In the genomic region with DNA sequence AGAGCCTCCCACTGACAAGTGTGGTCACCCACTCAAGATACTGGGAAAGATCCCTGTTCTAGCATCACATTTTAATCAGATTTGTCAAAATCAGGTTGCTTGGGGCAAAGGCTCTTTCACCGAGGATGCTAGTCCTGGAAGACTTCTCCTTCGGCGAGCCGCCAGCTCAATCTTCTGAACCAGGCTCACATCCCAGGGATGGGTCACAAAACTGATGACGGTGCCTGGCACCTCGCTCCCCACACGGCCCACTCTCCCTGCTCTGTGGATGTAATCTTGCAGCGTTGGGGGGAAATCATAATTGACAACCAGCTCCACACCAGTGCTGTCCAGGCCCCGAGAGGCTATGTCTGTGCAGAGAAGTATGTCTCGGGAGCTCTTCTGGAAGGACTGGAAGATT, we compare ENCODE assay signal across 11 cellular contexts. TPM values are rescaled to one million over a fixed set of nuclear protein-coding genes. Genes with fewer than 3 reads are reported as not detected.
A peak's percentile ranks its signal among the peaks of the same experiment; 100 is the strongest.
DNase-seq lines count a peak whose midpoint lies in the region; ATAC-seq, FAIRE-seq and TF ChIP-seq lines count a peak whose summit lies in the region.
"Had no signal": no experiment of that assay in that cellular context is flagged by ENCODE, and none has a peak within 500 bp of the region (broad histone marks: within the 10 kb centered on the region; RNA-seq: fewer than 3 reads in every experiment).

No MANE protein-coding gene starts in this region.

- H3K79me2 ChIP-seq in DND-41 (ENCODE audit: insufficient read depth, low read length) (peaks cover 36% of the 10 kb centered on the region), OCI-LY1 (ENCODE audit: insufficient read depth, low read length) (peaks cover 13% of the 10 kb centered on the region), endothelial cell of umbilical vein (ENCODE audit: control insufficient read depth, insufficient read depth, low read length) (peaks cover 28% of the 10 kb centered on the region), trophoblast cell (ENCODE audit: control insufficient read depth, insufficient read depth, low read length, poor library complexity) (peaks cover 10% of the 10 kb centered on the region)

- H3K36me3 ChIP-seq in DND-41 (ENCODE audit: insufficient read depth, low read length): peaks cover 23% of the 10 kb centered on the region
- peaks cover 27% of the 10 kb centered on the region for H3K36me3 ChIP-seq in OCI-LY1 (ENCODE audit: insufficient read depth, low read length)
- peaks cover 0 to 2% of the 10 kb centered on the region in 2 experiments for H3K36me3 ChIP-seq in endothelial cell of umbilical vein (ENCODE audit: control insufficient read depth in 2 of 2, extremely low read depth in 1 of 2, insufficient read depth in 2 of 2, low read length in 2 of 2)
- peaks cover 3 to 7% of the 10 kb centered on the region in 2 experiments for H3K36me3 ChIP-seq in trophoblast cell (ENCODE audit: control insufficient read depth in 1 of 2, insufficient read depth in 2 of 2, low read length in 2 of 2)
- H3K36me3 ChIP-seq: ascending aorta had no signal

- H3K4me1 ChIP-seq in DND-41 (ENCODE audit: insufficient read depth, low read length) (peaks cover 30% of the 10 kb centered on the region), OCI-LY1 (ENCODE audit: insufficient read depth, low read length, severe bottlenecking) (peaks cover 24% of the 10 kb centered on the region), endothelial cell of umbilical vein (ENCODE audit: control insufficient read depth, extremely low read depth, insufficient read depth, low read length) (peaks cover 14% of the 10 kb centered on the region), trophoblast cell (ENCODE audit: control insufficient read depth in 1 of 2, insufficient read depth in 2 of 2, low read length in 2 of 2) (peaks cover 9 to 10% of the 10 kb centered on the region in 2 experiments)

- TF ChIP-seq CTCF in DND-41 (IDR thresholded peaks at IDR 0.05; ENCODE audit: borderline replicate concordance, extremely low read depth, low read length, poor library complexity, severe bottlenecking) (no peak), OCI-LY1 (IDR thresholded peaks at IDR 0.05; ENCODE audit: low read length) (no peak), endothelial cell of umbilical vein (IDR thresholded peaks at IDR 0.05; ENCODE audit: extremely low read depth in 1 of 2, insufficient read depth in 1 of 2, low read depth in 1 of 2, low read length in 2 of 2) (no peak)

- H2BK120ac ChIP-seq in trophoblast cell (ENCODE audit: insufficient read depth, low read length, poor library complexity): no peak overlapping the region

- H3K4me2 ChIP-seq in DND-41 (ENCODE audit: insufficient read depth, low read length) (peak overlapping the region; percentile 98), OCI-LY1 (ENCODE audit: low read length) (peak overlapping the region; percentile 82), endothelial cell of umbilical vein (ENCODE audit: insufficient read depth, low read length) (peak overlapping the region; percentile 69), trophoblast cell (ENCODE audit: low read length) (peak overlapping the region; percentile 97)

- peak overlapping the region; percentile 45 to 74; a peak in 3 of 4 replicates for H3K4me3 ChIP-seq in DND-41 (ENCODE audit: low read depth in 1 of 2, low read length in 2 of 2)
- peak overlapping the region; percentile 89 for H3K4me3 ChIP-seq in OCI-LY1 (ENCODE audit: low read depth, low read length, poor library complexity, severe bottlenecking)
- H3K4me3 ChIP-seq in endothelial cell of umbilical vein (replicated peaks in 1 of 3; ENCODE audit: insufficient read depth in 1 of 3, low read depth in 1 of 3, low read length in 3 of 3): no peak overlapping the region
- H3K4me3 ChIP-seq in trophoblast cell (ENCODE audit: low read depth, low read length): no peak overlapping the region

- H2BK12ac ChIP-seq in trophoblast cell (ENCODE audit: low read length): no peak overlapping the region

- H4K8ac ChIP-seq in trophoblast cell (ENCODE audit: low read depth, low read length): peak overlapping the region; percentile 7

- no peak overlapping the region for H4K91ac ChIP-seq in trophoblast cell (ENCODE audit: low read depth, low read length)

- dilution Hi-C loops in endothelial cell of umbilical vein (cut with MboI; ENCODE audit: extremely low pct_ligation_motif_present, low sequenced_read_pairs): no loop called here

- peak overlapping the region; percentile 40 for H3K18ac ChIP-seq in trophoblast cell (ENCODE audit: low read length)

- H3K14ac ChIP-seq in trophoblast cell (ENCODE audit: low read length): no peak overlapping the region

- no peak overlapping the region for H4K12ac ChIP-seq in trophoblast cell (ENCODE audit: low read depth, low read length)

- H3K79me1 ChIP-seq in trophoblast cell (ENCODE audit: low read length): peaks cover 11% of the 10 kb centered on the region

- TF ChIP-seq POLR2A in endothelial cell of umbilical vein (IDR thresholded peaks at IDR 0.05; ENCODE audit: low read depth, low read length): no peak

- no peak for ATAC-seq in DND-41 (ENCODE audit: insufficient read depth, low read depth)
- ATAC-seq: gastroesophageal sphincter had no signal

- in situ Hi-C loops in KBM-7 (cut with MboI; ENCODE audit: low pct_unique_long_range_greater_than_20kb, low sequenced_read_pairs): no loop called here

- no peak overlapping the region for H3K23ac ChIP-seq in trophoblast cell (ENCODE audit: low read length)

- POLR2A ChIA-PET in endothelial cell of umbilical vein (lab: Charles Lee): no interaction called here

- no CpG with 5 or more reads among the region's 10 CpGs for WGBS in trophoblast cell (ENCODE audit: extremely low coverage, insufficient coverage, insufficient read length)

- intact Hi-C loops in endothelial cell of umbilical vein (cut with micrococcal nuclease): no loop called here

- DNase-seq in DND-41 (no peak), endothelial cell of umbilical vein (ENCODE audit: low read depth, low spot score) (no peak), trophoblast cell (no peak), frontal cortex (ENCODE audit: low spot score in 2 of 2) (no peak), NCI-H524 (lab: John Stamatoyannopoulos, UW) (no peak), KBM-7 (no peak)
- DNase-seq: MG63 had no signal

- FAIRE-seq in endothelial cell of umbilical vein (lab: Jason Lieb, UNC): no peak
- no peak for FAIRE-seq in frontal cortex (lab: Jason Lieb, UNC)

- H3K4ac ChIP-seq in trophoblast cell (ENCODE audit: low read depth, low read length): no peak overlapping the region

- peaks cover 8% of the 10 kb centered on the region for H4K20me1 ChIP-seq in DND-41 (ENCODE audit: insufficient read depth, low read length)
- no peaks in the 10 kb centered on the region for H4K20me1 ChIP-seq in OCI-LY1 (ENCODE audit: insufficient read depth, low read length)
- H4K20me1 ChIP-seq in endothelial cell of umbilical vein (replicated peaks; ENCODE audit: control insufficient read depth, extremely low read depth, insufficient read depth, low read length): no peaks in the 10 kb centered on the region

- H2AK5ac ChIP-seq in trophoblast cell (ENCODE audit: low read length): no peak overlapping the region

- H3K27ac ChIP-seq in DND-41 (ENCODE audit: low read length) (no peak overlapping the region), OCI-LY1 (ENCODE audit: low read depth, low read length, poor library complexity, severe bottlenecking) (no peak overlapping the region), endothelial cell of umbilical vein (ENCODE audit: insufficient read depth, low read depth, low read length) (no peak overlapping the region), trophoblast cell (ENCODE audit: low read depth, low read length) (no peak overlapping the region)
- H3K27ac ChIP-seq: ascending aorta had no signal

- H3K9me2 ChIP-seq in OCI-LY1 (ENCODE audit: low read depth, low read length): no peaks in the 10 kb centered on the region

- no TSS peak for BruUV-seq in endothelial cell of umbilical vein (replicated peaks; lab: Mats Ljungman, UMichigan)

- CTCF ChIA-PET in endothelial cell of umbilical vein (lab: Charles Lee): interaction anchor here (0.8 to 2.3 kb wide), 5 partner anchors 13 to 205 kb away, joined by 3 to 7 read pairs (median 3); no protein-coding TSS in a partner anchor

- no peak overlapping the region for H2AFZ ChIP-seq in DND-41 (ENCODE audit: low read depth, low read length)
- no peak overlapping the region for H2AFZ ChIP-seq in OCI-LY1 (ENCODE audit: low read length)
- H2AFZ ChIP-seq in endothelial cell of umbilical vein (ENCODE audit: low read depth, low read length): no peak overlapping the region
- H2AFZ ChIP-seq in trophoblast cell (ENCODE audit: insufficient read depth, low read length, poor library complexity): no peak overlapping the region

- no peak overlapping the region for H2BK5ac ChIP-seq in trophoblast cell (ENCODE audit: low read depth, low read length, poor library complexity)

- no peaks in the 10 kb centered on the region for H3K9me1 ChIP-seq in endothelial cell of umbilical vein (replicated peaks; ENCODE audit: control insufficient read depth, extremely low read depth, insufficient read depth, low read length)

- H3F3A ChIP-seq in OCI-LY1 (ENCODE audit: insufficient read depth, low read length): no peaks in the 10 kb centered on the region

- H3K27me3 ChIP-seq in DND-41 (ENCODE audit: insufficient read depth, low read length, poor library complexity): no peaks in the 10 kb centered on the region
- no peaks in the 10 kb centered on the region for H3K27me3 ChIP-seq in OCI-LY1 (ENCODE audit: insufficient read depth, low read length)
- H3K27me3 ChIP-seq in endothelial cell of umbilical vein (ENCODE audit: control insufficient read depth in 2 of 2, insufficient read depth in 2 of 2, low read length in 2 of 2): no peaks in the 10 kb centered on the region
- H3K27me3 ChIP-seq in trophoblast cell (ENCODE audit: insufficient read depth, low read length): no peaks in the 10 kb centered on the region
- H3K27me3 ChIP-seq: ascending aorta, gastroesophageal sphincter, MG63 had no signal

- H3K9me3 ChIP-seq in DND-41 (ENCODE audit: insufficient read depth, low read length, severe bottlenecking) (no peaks in the 10 kb centered on the region), OCI-LY1 (ENCODE audit: low read length) (no peaks in the 10 kb centered on the region), endothelial cell of umbilical vein (replicated peaks; ENCODE audit: control insufficient read depth, insufficient read depth, low read length) (no peaks in the 10 kb centered on the region), trophoblast cell (ENCODE audit: insufficient read depth, low read depth, low read length) (no peaks in the 10 kb centered on the region)
- H3K9me3 ChIP-seq: ascending aorta, gastroesophageal sphincter, MG63 had no signal

- H3K9ac ChIP-seq in DND-41 (ENCODE audit: low read depth, low read length) (peak overlapping the region; percentile 80; the same call in 1 of the 2 replicates), OCI-LY1 (ENCODE audit: low read length) (peak overlapping the region; percentile 94; the same call in 1 of the 2 replicates), endothelial cell of umbilical vein (replicated peaks; ENCODE audit: extremely low read depth, insufficient read depth, low read length) (no peak overlapping the region), trophoblast cell (ENCODE audit: low read length) (no peak overlapping the region)

RNA-seq across cellular contexts. Expression of gene DDX28, which starts 1.5 kb away (rescaled TPM):
- total RNA-seq in endothelial cell of umbilical vein: 7.9 and 8.4 TPM in 2 replicates
- 12.5 and 14.9 TPM in 2 replicates for polyA plus RNA-seq in endothelial cell of umbilical vein
- 12.8 and 13.6 TPM in 2 replicates for polyA plus RNA-seq in endothelial cell of umbilical vein (2011; cell fraction: cytosol; rRNA removed)
- polyA plus RNA-seq in endothelial cell of umbilical vein (2011; cell fraction: nucleus; rRNA removed): 8.8 and 9.5 TPM in 2 replicates
- 8.5 and 9.5 TPM in 2 replicates for polyA plus RNA-seq in endothelial cell of umbilical vein (2012)
- 9.8 and 12.6 TPM in 2 replicates for polyA minus RNA-seq in endothelial cell of umbilical vein
- 15.1 TPM for polyA minus RNA-seq in endothelial cell of umbilical vein (2011; cell fraction: cytosol; rRNA and poly(A)+ RNA removed)
- 9.4 and 10.4 TPM in 2 replicates for polyA minus RNA-seq in endothelial cell of umbilical vein (2011; cell fraction: nucleus; rRNA and poly(A)+ RNA removed)
- 6.3 and 6.5 TPM in 2 replicates for polyA plus RNA-seq in trophoblast cell (2013)
- total RNA-seq in frontal cortex: 13.5 TPM

RNA-seq across cellular contexts. Expression of gene DUS2, which starts 1.6 kb away (rescaled TPM):
- total RNA-seq in endothelial cell of umbilical vein (20.3 and 21.7 TPM in 2 replicates), frontal cortex (11.0 TPM)
- 14.7 and 16.4 TPM in 2 replicates for polyA plus RNA-seq in endothelial cell of umbilical vein
- 15.3 TPM in 2 replicates for polyA plus RNA-seq in endothelial cell of umbilical vein (2011; cell fraction: cytosol; rRNA removed)
- polyA plus RNA-seq in endothelial cell of umbilical vein (2011; cell fraction: nucleus; rRNA removed): 40.2 and 48.7 TPM in 2 replicates
- 13.7 and 20.2 TPM in 2 replicates for polyA plus RNA-seq in endothelial cell of umbilical vein (2012)
- polyA minus RNA-seq in endothelial cell of umbilical vein: 24.1 and 25.5 TPM in 2 replicates
- 16.9 TPM for polyA minus RNA-seq in endothelial cell of umbilical vein (2011; cell fraction: cytosol; rRNA and poly(A)+ RNA removed)
- 17.0 and 22.2 TPM in 2 replicates for polyA minus RNA-seq in endothelial cell of umbilical vein (2011; cell fraction: nucleus; rRNA and poly(A)+ RNA removed)
- polyA plus RNA-seq in trophoblast cell (2013): 7.3 and 7.7 TPM in 2 replicates

RNA-seq across cellular contexts. Expression of gene DPEP2NB, which starts 5.8 kb away (rescaled TPM):
- total RNA-seq in endothelial cell of umbilical vein (not detected in 2 replicates), frontal cortex (not detected)
- polyA plus RNA-seq in endothelial cell of umbilical vein: not detected in 2 replicates
- polyA plus RNA-seq in endothelial cell of umbilical vein (2011; cell fraction: cytosol; rRNA removed): not detected in 2 replicates
- polyA plus RNA-seq in endothelial cell of umbilical vein (2011; cell fraction: nucleus; rRNA removed): not detected in 2 replicates
- polyA plus RNA-seq in endothelial cell of umbilical vein (2012): not detected in 2 replicates
- polyA minus RNA-seq in endothelial cell of umbilical vein: not detected in 2 replicates
- not detected for polyA minus RNA-seq in endothelial cell of umbilical vein (2011; cell fraction: cytosol; rRNA and poly(A)+ RNA removed)
- polyA minus RNA-seq in endothelial cell of umbilical vein (2011; cell fraction: nucleus; rRNA and poly(A)+ RNA removed): not detected in 2 replicates
- 0.40 and 0.72 TPM in 2 replicates for polyA plus RNA-seq in trophoblast cell (2013)
- total RNA-seq: ascending aorta, gastroesophageal sphincter, mucosa of gallbladder had no signal

RNA-seq across cellular contexts. Expression of gene DPEP2, which starts 22.2 kb away (rescaled TPM):
- total RNA-seq in endothelial cell of umbilical vein (0.18 and 0.27 TPM in 2 replicates), frontal cortex (0.82 TPM)
- polyA plus RNA-seq in endothelial cell of umbilical vein: 1.7 and 1.8 TPM in 2 replicates
- 0.74 and 0.75 TPM in 2 replicates for polyA plus RNA-seq in endothelial cell of umbilical vein (2011; cell fraction: cytosol; rRNA removed)
- 1.2 and 2.3 TPM in 2 replicates for polyA plus RNA-seq in endothelial cell of umbilical vein (2011; cell fraction: nucleus; rRNA removed)
- polyA plus RNA-seq in endothelial cell of umbilical vein (2012): 0.52 and 2.3 TPM in 2 replicates
- polyA minus RNA-seq in endothelial cell of umbilical vein: 0.49 and 0.78 TPM in 2 replicates
- not detected for polyA minus RNA-seq in endothelial cell of umbilical vein (2011; cell fraction: cytosol; rRNA and poly(A)+ RNA removed)
- 0.67 and 1.1 TPM in 2 replicates for polyA minus RNA-seq in endothelial cell of umbilical vein (2011; cell fraction: nucleus; rRNA and poly(A)+ RNA removed)
- polyA plus RNA-seq in trophoblast cell (2013): 0.08 TPM in 2 replicates

RNA-seq across cellular contexts. Expression of gene DPEP3, which starts 41.2 kb away (rescaled TPM):
- not detected in 2 replicates for total RNA-seq in endothelial cell of umbilical vein
- polyA plus RNA-seq in endothelial cell of umbilical vein: 0.03 and 0.06 TPM in 2 replicates
- polyA plus RNA-seq in endothelial cell of umbilical vein (2011; cell fraction: cytosol; rRNA removed): not detected in 2 replicates
- 0.10 TPM in 1 of 2 replicates, not detected in the other for polyA plus RNA-seq in endothelial cell of umbilical vein (2011; cell fraction: nucleus; rRNA removed)
- not detected in 2 replicates for polyA plus RNA-seq in endothelial cell of umbilical vein (2012)
- polyA minus RNA-seq in endothelial cell of umbilical vein: 0.40 TPM in 1 of 2 replicates, not detected in the other
- not detected for polyA minus RNA-seq in endothelial cell of umbilical vein (2011; cell fraction: cytosol; rRNA and poly(A)+ RNA removed)
- not detected in 2 replicates for polyA minus RNA-seq in endothelial cell of umbilical vein (2011; cell fraction: nucleus; rRNA and poly(A)+ RNA removed)
- 0.03 and 0.06 TPM in 2 replicates for polyA plus RNA-seq in trophoblast cell (2013)
- total RNA-seq in frontal cortex: not detected
- total RNA-seq: ascending aorta, mucosa of gallbladder had no signal

Comparison
In these comparisons a context has a peak if more than half of its experiments do, and no peak if none do; other contexts are left out.
1. H3K4me3 ChIP-seq: peak in DND-41 (2 of 2) and OCI-LY1 (single experiment); none in endothelial cell of umbilical vein (0 of 3) and trophoblast cell (single experiment).
2. H3K9ac ChIP-seq: peak in DND-41 (single experiment) and OCI-LY1 (single experiment); none in endothelial cell of umbilical vein (single experiment) and trophoblast cell (single experiment).
3. Peak in every context shown above with its lines, with median percentiles within 50 percentile points of each other: H3K4me2 ChIP-seq.